2 cellular contexts compared by ENCODE assay signal in the genomic region with DNA sequence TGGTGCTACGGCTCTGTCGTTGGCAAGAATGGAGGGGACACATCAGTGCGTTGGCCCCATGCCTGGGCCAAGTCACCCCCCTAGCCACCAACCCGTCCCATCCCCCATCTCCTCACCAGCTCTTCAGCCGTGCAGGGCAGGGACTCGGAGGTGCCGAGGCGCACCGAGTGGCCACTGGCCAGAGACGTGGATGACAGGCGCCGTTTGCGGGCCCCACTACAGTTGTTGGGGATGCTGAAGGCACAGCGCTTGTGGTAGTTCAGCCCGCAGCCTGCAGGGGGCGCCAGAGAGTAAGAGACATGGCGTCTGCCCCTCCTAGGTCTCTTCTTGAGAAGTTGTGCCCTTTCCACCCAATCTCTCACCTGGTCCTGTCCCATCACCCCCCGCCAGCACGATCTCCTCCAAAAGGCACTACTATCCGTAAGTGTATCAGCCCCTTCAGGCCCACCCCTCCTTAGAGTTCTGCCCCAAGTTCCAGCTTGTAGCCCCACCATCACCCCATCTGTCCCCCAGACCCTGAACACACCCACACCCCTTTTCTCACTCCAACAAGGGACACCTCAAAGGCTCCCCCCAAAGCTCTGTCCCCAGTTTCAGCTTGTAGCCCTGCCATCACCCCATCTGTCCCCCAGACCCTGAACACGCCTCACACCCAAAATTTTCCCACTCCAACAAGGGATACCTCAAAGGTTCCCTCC.
TF ChIP-seq lines count a peak whose summit lies in the region.

No MANE protein-coding gene starts in this region.

TF ChIP-seq in WTC11, 78 proteins besides CTCF, POLR2A, EP300 and RAD21:
- TF ChIP-seq NFYB (CRISPR knock-in tag; conservative IDR thresholded peaks at IDR 0.05; ENCODE audit: low read depth) (no peak), RORB (CRISPR knock-in tag; IDR thresholded peaks at IDR 0.05) (no peak)
- TF ChIP-seq, protein P1, sequence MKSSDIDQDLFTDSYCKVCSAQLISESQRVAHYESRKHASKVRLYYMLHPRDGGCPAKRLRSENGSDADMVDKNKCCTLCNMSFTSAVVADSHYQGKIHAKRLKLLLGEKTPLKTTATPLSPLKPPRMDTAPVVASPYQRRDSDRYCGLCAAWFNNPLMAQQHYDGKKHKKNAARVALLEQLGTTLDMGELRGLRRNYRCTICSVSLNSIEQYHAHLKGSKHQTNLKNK (CRISPR knock-in tag; IDR thresholded peaks at IDR 0.05) = no peak
- TF ChIP-seq, protein P2, sequence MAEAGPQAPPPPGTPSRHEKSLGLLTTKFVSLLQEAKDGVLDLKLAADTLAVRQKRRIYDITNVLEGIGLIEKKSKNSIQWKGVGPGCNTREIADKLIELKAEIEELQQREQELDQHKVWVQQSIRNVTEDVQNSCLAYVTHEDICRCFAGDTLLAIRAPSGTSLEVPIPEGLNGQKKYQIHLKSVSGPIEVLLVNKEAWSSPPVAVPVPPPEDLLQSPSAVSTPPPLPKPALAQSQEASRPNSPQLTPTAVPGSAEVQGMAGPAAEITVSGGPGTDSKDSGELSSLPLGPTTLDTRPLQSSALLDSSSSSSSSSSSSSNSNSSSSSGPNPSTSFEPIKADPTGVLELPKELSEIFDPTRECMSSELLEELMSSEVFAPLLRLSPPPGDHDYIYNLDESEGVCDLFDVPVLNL (CRISPR knock-in tag; IDR thresholded peaks at IDR 0.05; ENCODE audit: borderline replicate concordance, low read depth) = no peak
- TF ChIP-seq, protein P3, sequence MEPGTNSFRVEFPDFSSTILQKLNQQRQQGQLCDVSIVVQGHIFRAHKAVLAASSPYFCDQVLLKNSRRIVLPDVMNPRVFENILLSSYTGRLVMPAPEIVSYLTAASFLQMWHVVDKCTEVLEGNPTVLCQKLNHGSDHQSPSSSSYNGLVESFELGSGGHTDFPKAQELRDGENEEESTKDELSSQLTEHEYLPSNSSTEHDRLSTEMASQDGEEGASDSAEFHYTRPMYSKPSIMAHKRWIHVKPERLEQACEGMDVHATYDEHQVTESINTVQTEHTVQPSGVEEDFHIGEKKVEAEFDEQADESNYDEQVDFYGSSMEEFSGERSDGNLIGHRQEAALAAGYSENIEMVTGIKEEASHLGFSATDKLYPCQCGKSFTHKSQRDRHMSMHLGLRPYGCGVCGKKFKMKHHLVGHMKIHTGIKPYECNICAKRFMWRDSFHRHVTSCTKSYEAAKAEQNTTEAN (CRISPR knock-in tag; IDR thresholded peaks at IDR 0.05) = no peak
TF ChIP-seq in WTC11: peak in this region for 0.

TF ChIP-seq in HepG2, 621 proteins besides CTCF, POLR2A, EP300 and RAD21 (continues in another document):
- TF ChIP-seq SMC3 (IDR thresholded peaks at IDR 0.05; ENCODE audit: low read length) (peak; percentile 49), YY1 (IDR thresholded peaks at IDR 0.05; ENCODE audit: insufficient read depth, insufficient replicate concordance, low read depth, low read length) (peak; percentile 78), ZNF558 (CRISPR knock-in tag; IDR thresholded peaks at IDR 0.05; ENCODE audit: borderline replicate concordance) (no peak), RBFOX2 (IDR thresholded peaks at IDR 0.05; ENCODE audit: low read depth, low read length) (0 out of 2 replicates have a peak, but pooled peaks have one; percentile 16), GABPB1 (CRISPR knock-in tag; IDR thresholded peaks at IDR 0.05) (peak; percentile 38; the same call in 1 of the 2 replicates), ZNF879 (CRISPR knock-in tag; IDR thresholded peaks at IDR 0.05) (no peak), HOXA3 (CRISPR knock-in tag; IDR thresholded peaks at IDR 0.05) (0 out of 2 replicates have a peak, but pooled peaks have one; percentile 17), CBX2 (IDR thresholded peaks at IDR 0.05; ENCODE audit: low read depth, low read length) (no peak), CBX2 (CRISPR knock-in tag; IDR thresholded peaks at IDR 0.05; ENCODE audit: low read depth) (no peak), MYC (CRISPR knock-in tag; IDR thresholded peaks at IDR 0.05; ENCODE audit: borderline replicate concordance) (0 out of 2 replicates have a peak, but pooled peaks have one; percentile 7), SCMH1 (CRISPR knock-in tag; IDR thresholded peaks at IDR 0.05; ENCODE audit: borderline replicate concordance) (no peak), SALL1 (CRISPR knock-in tag; IDR thresholded peaks at IDR 0.05) (0 out of 2 replicates have a peak, but pooled peaks have one; percentile 22), AGO2 (optimal IDR thresholded peaks at IDR 0.05; ENCODE audit: low read depth, low read length) (peak; percentile 51), KLF15 (CRISPR knock-in tag; IDR thresholded peaks at IDR 0.05; ENCODE audit: borderline replicate concordance) (no peak), STAG1 (CRISPR knock-in tag; IDR thresholded peaks at IDR 0.05) (peak; percentile 55), XRCC5 (optimal IDR thresholded peaks at IDR 0.05; ENCODE audit: low read length) (peak; percentile 22), ZNF737 (CRISPR knock-in tag; IDR thresholded peaks at IDR 0.05; ENCODE audit: borderline replicate concordance) (no peak)
- TF ChIP-seq, protein P4, sequence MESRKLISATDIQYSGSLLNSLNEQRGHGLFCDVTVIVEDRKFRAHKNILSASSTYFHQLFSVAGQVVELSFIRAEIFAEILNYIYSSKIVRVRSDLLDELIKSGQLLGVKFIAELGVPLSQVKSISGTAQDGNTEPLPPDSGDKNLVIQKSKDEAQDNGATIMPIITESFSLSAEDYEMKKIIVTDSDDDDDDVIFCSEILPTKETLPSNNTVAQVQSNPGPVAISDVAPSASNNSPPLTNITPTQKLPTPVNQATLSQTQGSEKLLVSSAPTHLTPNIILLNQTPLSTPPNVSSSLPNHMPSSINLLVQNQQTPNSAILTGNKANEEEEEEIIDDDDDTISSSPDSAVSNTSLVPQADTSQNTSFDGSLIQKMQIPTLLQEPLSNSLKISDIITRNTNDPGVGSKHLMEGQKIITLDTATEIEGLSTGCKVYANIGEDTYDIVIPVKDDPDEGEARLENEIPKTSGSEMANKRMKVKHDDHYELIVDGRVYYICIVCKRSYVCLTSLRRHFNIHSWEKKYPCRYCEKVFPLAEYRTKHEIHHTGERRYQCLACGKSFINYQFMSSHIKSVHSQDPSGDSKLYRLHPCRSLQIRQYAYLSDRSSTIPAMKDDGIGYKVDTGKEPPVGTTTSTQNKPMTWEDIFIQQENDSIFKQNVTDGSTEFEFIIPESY (CRISPR knock-in tag; IDR thresholded peaks at IDR 0.05) = peak; percentile 88; the same call in 1 of the 2 replicates
- TF ChIP-seq, protein P5, sequence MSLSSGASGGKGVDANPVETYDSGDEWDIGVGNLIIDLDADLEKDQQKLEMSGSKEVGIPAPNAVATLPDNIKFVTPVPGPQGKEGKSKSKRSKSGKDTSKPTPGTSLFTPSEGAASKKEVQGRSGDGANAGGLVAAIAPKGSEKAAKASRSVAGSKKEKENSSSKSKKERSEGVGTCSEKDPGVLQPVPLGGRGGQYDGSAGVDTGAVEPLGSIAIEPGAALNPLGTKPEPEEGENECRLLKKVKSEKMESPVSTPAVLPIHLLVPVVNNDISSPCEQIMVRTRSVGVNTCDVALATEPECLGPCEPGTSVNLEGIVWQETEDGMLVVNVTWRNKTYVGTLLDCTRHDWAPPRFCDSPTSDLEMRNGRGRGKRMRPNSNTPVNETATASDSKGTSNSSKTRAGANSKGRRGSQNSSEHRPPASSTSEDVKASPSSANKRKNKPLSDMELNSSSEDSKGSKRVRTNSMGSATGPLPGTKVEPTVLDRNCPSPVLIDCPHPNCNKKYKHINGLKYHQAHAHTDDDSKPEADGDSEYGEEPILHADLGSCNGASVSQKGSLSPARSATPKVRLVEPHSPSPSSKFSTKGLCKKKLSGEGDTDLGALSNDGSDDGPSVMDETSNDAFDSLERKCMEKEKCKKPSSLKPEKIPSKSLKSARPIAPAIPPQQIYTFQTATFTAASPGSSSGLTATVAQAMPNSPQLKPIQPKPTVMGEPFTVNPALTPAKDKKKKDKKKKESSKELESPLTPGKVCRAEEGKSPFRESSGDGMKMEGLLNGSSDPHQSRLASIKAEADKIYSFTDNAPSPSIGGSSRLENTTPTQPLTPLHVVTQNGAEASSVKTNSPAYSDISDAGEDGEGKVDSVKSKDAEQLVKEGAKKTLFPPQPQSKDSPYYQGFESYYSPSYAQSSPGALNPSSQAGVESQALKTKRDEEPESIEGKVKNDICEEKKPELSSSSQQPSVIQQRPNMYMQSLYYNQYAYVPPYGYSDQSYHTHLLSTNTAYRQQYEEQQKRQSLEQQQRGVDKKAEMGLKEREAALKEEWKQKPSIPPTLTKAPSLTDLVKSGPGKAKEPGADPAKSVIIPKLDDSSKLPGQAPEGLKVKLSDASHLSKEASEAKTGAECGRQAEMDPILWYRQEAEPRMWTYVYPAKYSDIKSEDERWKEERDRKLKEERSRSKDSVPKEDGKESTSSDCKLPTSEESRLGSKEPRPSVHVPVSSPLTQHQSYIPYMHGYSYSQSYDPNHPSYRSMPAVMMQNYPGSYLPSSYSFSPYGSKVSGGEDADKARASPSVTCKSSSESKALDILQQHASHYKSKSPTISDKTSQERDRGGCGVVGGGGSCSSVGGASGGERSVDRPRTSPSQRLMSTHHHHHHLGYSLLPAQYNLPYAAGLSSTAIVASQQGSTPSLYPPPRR (CRISPR knock-in tag; IDR thresholded peaks at IDR 0.05; ENCODE audit: borderline replicate concordance) = no peak
- TF ChIP-seq, protein P6, sequence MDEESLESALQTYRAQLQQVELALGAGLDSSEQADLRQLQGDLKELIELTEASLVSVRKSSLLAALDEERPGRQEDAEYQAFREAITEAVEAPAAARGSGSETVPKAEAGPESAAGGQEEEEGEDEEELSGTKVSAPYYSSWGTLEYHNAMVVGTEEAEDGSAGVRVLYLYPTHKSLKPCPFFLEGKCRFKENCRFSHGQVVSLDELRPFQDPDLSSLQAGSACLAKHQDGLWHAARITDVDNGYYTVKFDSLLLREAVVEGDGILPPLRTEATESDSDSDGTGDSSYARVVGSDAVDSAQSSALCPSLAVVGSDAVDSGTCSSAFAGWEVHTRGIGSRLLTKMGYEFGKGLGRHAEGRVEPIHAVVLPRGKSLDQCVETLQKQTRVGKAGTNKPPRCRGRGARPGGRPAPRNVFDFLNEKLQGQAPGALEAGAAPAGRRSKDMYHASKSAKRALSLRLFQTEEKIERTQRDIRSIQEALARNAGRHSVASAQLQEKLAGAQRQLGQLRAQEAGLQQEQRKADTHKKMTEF (CRISPR knock-in tag; IDR thresholded peaks at IDR 0.05) = 0 out of 2 replicates have a peak, but pooled peaks have one; percentile 24
- TF ChIP-seq, protein P7, sequence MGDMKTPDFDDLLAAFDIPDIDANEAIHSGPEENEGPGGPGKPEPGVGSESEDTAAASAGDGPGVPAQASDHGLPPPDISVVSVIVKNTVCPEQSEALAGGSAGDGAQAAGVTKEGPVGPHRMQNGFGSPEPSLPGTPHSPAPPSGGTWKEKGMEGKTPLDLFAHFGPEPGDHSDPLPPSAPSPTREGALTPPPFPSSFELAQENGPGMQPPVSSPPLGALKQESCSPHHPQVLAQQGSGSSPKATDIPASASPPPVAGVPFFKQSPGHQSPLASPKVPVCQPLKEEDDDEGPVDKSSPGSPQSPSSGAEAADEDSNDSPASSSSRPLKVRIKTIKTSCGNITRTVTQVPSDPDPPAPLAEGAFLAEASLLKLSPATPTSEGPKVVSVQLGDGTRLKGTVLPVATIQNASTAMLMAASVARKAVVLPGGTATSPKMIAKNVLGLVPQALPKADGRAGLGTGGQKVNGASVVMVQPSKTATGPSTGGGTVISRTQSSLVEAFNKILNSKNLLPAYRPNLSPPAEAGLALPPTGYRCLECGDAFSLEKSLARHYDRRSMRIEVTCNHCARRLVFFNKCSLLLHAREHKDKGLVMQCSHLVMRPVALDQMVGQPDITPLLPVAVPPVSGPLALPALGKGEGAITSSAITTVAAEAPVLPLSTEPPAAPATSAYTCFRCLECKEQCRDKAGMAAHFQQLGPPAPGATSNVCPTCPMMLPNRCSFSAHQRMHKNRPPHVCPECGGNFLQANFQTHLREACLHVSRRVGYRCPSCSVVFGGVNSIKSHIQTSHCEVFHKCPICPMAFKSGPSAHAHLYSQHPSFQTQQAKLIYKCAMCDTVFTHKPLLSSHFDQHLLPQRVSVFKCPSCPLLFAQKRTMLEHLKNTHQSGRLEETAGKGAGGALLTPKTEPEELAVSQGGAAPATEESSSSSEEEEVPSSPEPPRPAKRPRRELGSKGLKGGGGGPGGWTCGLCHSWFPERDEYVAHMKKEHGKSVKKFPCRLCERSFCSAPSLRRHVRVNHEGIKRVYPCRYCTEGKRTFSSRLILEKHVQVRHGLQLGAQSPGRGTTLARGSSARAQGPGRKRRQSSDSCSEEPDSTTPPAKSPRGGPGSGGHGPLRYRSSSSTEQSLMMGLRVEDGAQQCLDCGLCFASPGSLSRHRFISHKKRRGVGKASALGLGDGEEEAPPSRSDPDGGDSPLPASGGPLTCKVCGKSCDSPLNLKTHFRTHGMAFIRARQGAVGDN (CRISPR knock-in tag; IDR thresholded peaks at IDR 0.05) = peak; percentile 36
